Comparison of ENCODE assay signal across 12 cellular contexts in genomic region chr22:42645341-42645937, GRCh38. TPM values are rescaled to one million over a fixed set of nuclear protein-coding genes. Genes with fewer than 3 reads are reported as not detected.
DNase-seq lines count a peak whose midpoint lies in the region; ATAC-seq, FAIRE-seq and TF ChIP-seq lines count a peak whose summit lies in the region.
"Had no signal": no experiment of that assay in that cellular context is flagged by ENCODE, and none has a peak within 500 bp of the region (broad histone marks: within the 10 kb centered on the region; RNA-seq: fewer than 3 reads in every experiment).

No MANE protein-coding gene starts in this region.

- FAIRE-seq in pancreas (lab: Jason Lieb, UNC), result no peak

- H3K4me3 ChIP-seq in AG04450 (ENCODE audit: low read depth, low read length), result no peak overlapping the region
- H3K4me3 ChIP-seq in SK-N-MC, result peak overlapping the region; percentile 42; the same call in 1 of the 2 replicates
- H3K4me3 ChIP-seq in fibroblast of the aortic adventitia (ENCODE audit: low read depth, low read length), result peak overlapping the region; percentile 28
- H3K4me3 ChIP-seq in pancreas, result peak overlapping the region in 2 of 4 donors; percentile 18 to 32

- no peak for DNase-seq in AG04450 (ENCODE audit: low read depth, low spot score)
- DNase-seq in SK-N-MC (ENCODE audit: low read depth, low spot score), result no peak
- DNase-seq in fibroblast of the aortic adventitia (ENCODE audit: low read depth), result no peak
- no peak for DNase-seq in pancreas
- no peak for DNase-seq in ureter (ENCODE audit: low spot score)
- DNase-seq in DMS114 treated with DMSO at 0.1 percent for 48 hours (lab: John Stamatoyannopoulos, UW; ENCODE audit: unreplicated experiment), result no peak
- DNase-seq: activated CD4-positive, CD25-positive, alpha-beta regulatory T cell treated with anti-CD3 and anti-CD28 coated beads, Interleukin-2, amount 50 U/mL, for 72 hours; effector CD4-positive, alpha-beta T cell; NCI-H2107 had no signal

- H3K4me1 ChIP-seq in pancreas, result peaks cover 33 to 53% (median 43%) of the 10 kb centered on the region in 3 donors

- H3K9me3 ChIP-seq in AG04450 (ENCODE audit: control insufficient read depth, insufficient read depth, low read length), result no peaks in the 10 kb centered on the region; the same call in 1 of the 2 replicates
- no peaks in the 10 kb centered on the region for H3K9me3 ChIP-seq in SK-N-MC (ENCODE audit: low read depth, low read length)
- no peaks in the 10 kb centered on the region for H3K9me3 ChIP-seq in pancreas

- H3K27ac ChIP-seq in AG04450 (ENCODE audit: low read depth, low read length), result peak overlapping the region; percentile 47
- peak overlapping the region; percentile 76 for H3K27ac ChIP-seq in SK-N-MC
- peak overlapping the region; percentile 51 to 91 (median 83) for H3K27ac ChIP-seq in pancreas

- POLR2A ChIA-PET in AG04450 (lab: Yijun Ruan, JAX), result interaction anchor here (0.6 kb wide), 1 partner anchor 455 kb away, joined by 3 read pairs; no protein-coding TSS in a partner anchor

- WGBS in pancreas, 2 donors, result 46 to 52% methylated on average over 19 of the region's 19 CpGs

- TF ChIP-seq CTCF in AG04450 (IDR thresholded peaks at IDR 0.05; ENCODE audit: low read depth, low read length) (no peak), fibroblast of the aortic adventitia (IDR thresholded peaks at IDR 0.05; ENCODE audit: insufficient read depth, low read length) (no peak), pancreas (IDR thresholded peaks at IDR 0.05) (no peak)

- H3K9ac ChIP-seq in SK-N-MC (ENCODE audit: insufficient read length), result peak overlapping the region; percentile 49

- CTCF ChIA-PET in AG04450 (lab: Charles Lee), result no interaction called here

- intact Hi-C loops in pancreas (cut with DNase I), result no loop called here

- no peaks in the 10 kb centered on the region for H3K36me3 ChIP-seq in SK-N-MC (ENCODE audit: insufficient read depth, low read length)
- H3K36me3 ChIP-seq in pancreas, result no peaks in the 10 kb centered on the region

- ATAC-seq in pancreas, result peak in 1 of 4 donors; percentile 1
- no peak for ATAC-seq in HG03378 (IDR thresholded peaks at IDR 0.05; ENCODE audit: unreplicated experiment)
- ATAC-seq in HG02798 (IDR thresholded peaks at IDR 0.05; ENCODE audit: poor library complexity, unreplicated experiment), result no peak

- H3K27me3 ChIP-seq in AG04450 (ENCODE audit: control insufficient read depth, insufficient read depth, low read length) (no peaks in the 10 kb centered on the region), pancreas (no peaks in the 10 kb centered on the region)

RNA-seq across cellular contexts. Expression of gene CYB5R3, which starts 3.8 kb away (rescaled TPM):
- polyA plus RNA-seq in AG04450 (2011; rRNA removed), result 110 and 151 TPM in 2 replicates
- 86.5 and 114 TPM in 2 replicates for polyA minus RNA-seq in AG04450 (2011; rRNA and poly(A)+ RNA removed)
- 44.4 and 113 TPM in 2 replicates for total RNA-seq in fibroblast of the aortic adventitia (ENCODE audit: low replicate concordance)
- 10 to 100 TPM; 32.6 to 76.4 (median 43.6) TPM for total RNA-seq in pancreas
- 100 to 1,000 TPM in 1 of 2 donors, 10 to 100 TPM in 1; 53.6 to 105 TPM for polyA plus RNA-seq in pancreas
- 243 TPM for total RNA-seq in ureter

RNA-seq across cellular contexts. Expression of gene ATP5MGL, which starts 5.0 kb away (rescaled TPM):
- polyA plus RNA-seq in AG04450 (2011; rRNA removed), result 0.15 TPM in 1 of 2 replicates, not detected in the other
- polyA minus RNA-seq in AG04450 (2011; rRNA and poly(A)+ RNA removed), result 0.91 and 1.1 TPM in 2 replicates
- 1.5 and 3.5 TPM in 2 replicates for total RNA-seq in fibroblast of the aortic adventitia (ENCODE audit: low replicate concordance)
- under 1 TPM in 5 of 6 donors, not detected in 1; 0.24 to 0.60 (median 0.34) TPM for total RNA-seq in pancreas
- under 1 TPM in 1 of 2 donors, not detected in 1; 0.34 TPM for polyA plus RNA-seq in pancreas
- total RNA-seq in ureter, result 1.4 TPM
- polyA plus RNA-seq: neural cell had no signal

RNA-seq across cellular contexts. Expression of gene POLDIP3, which starts 30.8 kb away (rescaled TPM):
- polyA plus RNA-seq in AG04450 (2011; rRNA removed), result 50.6 and 55.7 TPM in 2 replicates
- 40.2 and 47.8 TPM in 2 replicates for polyA minus RNA-seq in AG04450 (2011; rRNA and poly(A)+ RNA removed)
- total RNA-seq in fibroblast of the aortic adventitia (ENCODE audit: low replicate concordance), result 28.6 and 34.1 TPM in 2 replicates
- 10 to 100 TPM; 23.3 to 35.2 (median 28.7) TPM for total RNA-seq in pancreas
- polyA plus RNA-seq in pancreas, result 10 to 100 TPM; 14.6 to 28.6 TPM
- total RNA-seq in ureter, result 64.9 TPM
